Comparison of ENCODE assay signal across 1 cellular context in genomic region chr15:74906450-74907276, GRCh38.
TF ChIP-seq lines count a peak whose summit lies in the region.

A gene with protein sequence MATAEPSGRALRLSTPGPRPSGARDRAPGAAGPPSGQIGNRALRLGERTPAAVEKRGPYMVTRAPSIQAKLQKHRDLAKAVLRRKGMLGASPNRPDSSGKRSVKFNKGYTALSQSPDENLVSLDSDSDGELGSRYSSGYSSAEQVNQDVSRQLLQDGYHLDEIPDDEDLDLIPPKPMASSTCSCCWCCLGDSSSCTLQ (minus strand): TSS chr15:74906851. CDS start chr15:74906800, 51 bp downstream.

TF ChIP-seq in K562, 482 proteins besides CTCF, POLR2A, EP300 and RAD21 (continued from another document and continues in another):
- TF ChIP-seq, protein P1, sequence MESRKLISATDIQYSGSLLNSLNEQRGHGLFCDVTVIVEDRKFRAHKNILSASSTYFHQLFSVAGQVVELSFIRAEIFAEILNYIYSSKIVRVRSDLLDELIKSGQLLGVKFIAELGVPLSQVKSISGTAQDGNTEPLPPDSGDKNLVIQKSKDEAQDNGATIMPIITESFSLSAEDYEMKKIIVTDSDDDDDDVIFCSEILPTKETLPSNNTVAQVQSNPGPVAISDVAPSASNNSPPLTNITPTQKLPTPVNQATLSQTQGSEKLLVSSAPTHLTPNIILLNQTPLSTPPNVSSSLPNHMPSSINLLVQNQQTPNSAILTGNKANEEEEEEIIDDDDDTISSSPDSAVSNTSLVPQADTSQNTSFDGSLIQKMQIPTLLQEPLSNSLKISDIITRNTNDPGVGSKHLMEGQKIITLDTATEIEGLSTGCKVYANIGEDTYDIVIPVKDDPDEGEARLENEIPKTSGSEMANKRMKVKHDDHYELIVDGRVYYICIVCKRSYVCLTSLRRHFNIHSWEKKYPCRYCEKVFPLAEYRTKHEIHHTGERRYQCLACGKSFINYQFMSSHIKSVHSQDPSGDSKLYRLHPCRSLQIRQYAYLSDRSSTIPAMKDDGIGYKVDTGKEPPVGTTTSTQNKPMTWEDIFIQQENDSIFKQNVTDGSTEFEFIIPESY (CRISPR knock-in tag; IDR thresholded peaks at IDR 0.05): no peak
- no peak for TF ChIP-seq ZFPM2 (CRISPR knock-in tag; IDR thresholded peaks at IDR 0.05)
- TF ChIP-seq HNRNPUL1 (IDR thresholded peaks at IDR 0.05; ENCODE audit: low read length): no peak
- no peak; the same call in 1 of the 2 replicates for TF ChIP-seq LCOR (CRISPR knock-in tag; IDR thresholded peaks at IDR 0.05)
- TF ChIP-seq TCF15 (CRISPR knock-in tag; IDR thresholded peaks at IDR 0.05): no peak
- no peak for TF ChIP-seq MCM5 (IDR thresholded peaks at IDR 0.05; ENCODE audit: low read depth)
- TF ChIP-seq, protein P2, sequence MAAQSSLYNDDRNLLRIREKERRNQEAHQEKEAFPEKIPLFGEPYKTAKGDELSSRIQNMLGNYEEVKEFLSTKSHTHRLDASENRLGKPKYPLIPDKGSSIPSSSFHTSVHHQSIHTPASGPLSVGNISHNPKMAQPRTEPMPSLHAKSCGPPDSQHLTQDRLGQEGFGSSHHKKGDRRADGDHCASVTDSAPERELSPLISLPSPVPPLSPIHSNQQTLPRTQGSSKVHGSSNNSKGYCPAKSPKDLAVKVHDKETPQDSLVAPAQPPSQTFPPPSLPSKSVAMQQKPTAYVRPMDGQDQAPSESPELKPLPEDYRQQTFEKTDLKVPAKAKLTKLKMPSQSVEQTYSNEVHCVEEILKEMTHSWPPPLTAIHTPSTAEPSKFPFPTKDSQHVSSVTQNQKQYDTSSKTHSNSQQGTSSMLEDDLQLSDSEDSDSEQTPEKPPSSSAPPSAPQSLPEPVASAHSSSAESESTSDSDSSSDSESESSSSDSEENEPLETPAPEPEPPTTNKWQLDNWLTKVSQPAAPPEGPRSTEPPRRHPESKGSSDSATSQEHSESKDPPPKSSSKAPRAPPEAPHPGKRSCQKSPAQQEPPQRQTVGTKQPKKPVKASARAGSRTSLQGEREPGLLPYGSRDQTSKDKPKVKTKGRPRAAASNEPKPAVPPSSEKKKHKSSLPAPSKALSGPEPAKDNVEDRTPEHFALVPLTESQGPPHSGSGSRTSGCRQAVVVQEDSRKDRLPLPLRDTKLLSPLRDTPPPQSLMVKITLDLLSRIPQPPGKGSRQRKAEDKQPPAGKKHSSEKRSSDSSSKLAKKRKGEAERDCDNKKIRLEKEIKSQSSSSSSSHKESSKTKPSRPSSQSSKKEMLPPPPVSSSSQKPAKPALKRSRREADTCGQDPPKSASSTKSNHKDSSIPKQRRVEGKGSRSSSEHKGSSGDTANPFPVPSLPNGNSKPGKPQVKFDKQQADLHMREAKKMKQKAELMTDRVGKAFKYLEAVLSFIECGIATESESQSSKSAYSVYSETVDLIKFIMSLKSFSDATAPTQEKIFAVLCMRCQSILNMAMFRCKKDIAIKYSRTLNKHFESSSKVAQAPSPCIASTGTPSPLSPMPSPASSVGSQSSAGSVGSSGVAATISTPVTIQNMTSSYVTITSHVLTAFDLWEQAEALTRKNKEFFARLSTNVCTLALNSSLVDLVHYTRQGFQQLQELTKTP (IDR thresholded peaks at IDR 0.05; ENCODE audit: low read depth in 1 of 2, partially characterized antibody in 2 of 2): no peak
- no peak for TF ChIP-seq DIDO1 (tag; IDR thresholded peaks at IDR 0.05; ENCODE audit: low read depth)
- TF ChIP-seq SRF (CRISPR knock-in tag; IDR thresholded peaks at IDR 0.05): 0 out of 4 replicates have a peak, but pooled peaks of 1 of the 2 experiments have one; percentile 28
- TF ChIP-seq CBX8 (IDR thresholded peaks at IDR 0.05; ENCODE audit: borderline replicate concordance, extremely low read depth, low read depth, low read length, poor library complexity, severe bottlenecking): no peak
- no peak for TF ChIP-seq PREB (CRISPR knock-in tag; IDR thresholded peaks at IDR 0.05)
- TF ChIP-seq MAX (CRISPR knock-in tag; IDR thresholded peaks at IDR 0.05): peak; percentile 29; the same call in 1 of the 2 replicates
- TF ChIP-seq ZNF347 (CRISPR knock-in tag; IDR thresholded peaks at IDR 0.05; ENCODE audit: low read depth): no peak
- TF ChIP-seq TFAP4 (CRISPR knock-in tag; IDR thresholded peaks at IDR 0.05; ENCODE audit: borderline replicate concordance): peak; percentile 35; the same call in 1 of the 2 replicates
- no peak for TF ChIP-seq SMARCB1 (IDR thresholded peaks at IDR 0.05; ENCODE audit: insufficient read length, low read depth)
- no peak for TF ChIP-seq SMARCC2 (IDR thresholded peaks at IDR 0.05; ENCODE audit: low read depth)
- no peak for TF ChIP-seq GATA2 (CRISPR knock-in tag; IDR thresholded peaks at IDR 0.05)
- no peak for TF ChIP-seq HDAC3 (IDR thresholded peaks at IDR 0.05; ENCODE audit: borderline replicate concordance, partially characterized antibody)
- no peak for TF ChIP-seq RBBP5 (IDR thresholded peaks at IDR 0.05; ENCODE audit: borderline replicate concordance, insufficient read depth, low read length, poor library complexity, severe bottlenecking)
- no peak for TF ChIP-seq ZNF408 (CRISPR knock-in tag; IDR thresholded peaks at IDR 0.05; ENCODE audit: low read depth)
- no peak for TF ChIP-seq KDM4B (IDR thresholded peaks at IDR 0.05; ENCODE audit: borderline replicate concordance in 2 of 2, low read depth in 1 of 2)
- TF ChIP-seq RAD51 (IDR thresholded peaks at IDR 0.05; ENCODE audit: borderline replicate concordance, low read depth): no peak
- TF ChIP-seq ELK3 (CRISPR knock-in tag; IDR thresholded peaks at IDR 0.05): no peak
- no peak for TF ChIP-seq ZNF165 (CRISPR knock-in tag; IDR thresholded peaks at IDR 0.05; ENCODE audit: borderline replicate concordance)
- TF ChIP-seq FOXK1 (CRISPR knock-in tag; IDR thresholded peaks at IDR 0.05; ENCODE audit: borderline replicate concordance): no peak
- no peak for TF ChIP-seq CBX3 (IDR thresholded peaks at IDR 0.05; ENCODE audit: borderline replicate concordance in 1 of 2, low read length in 2 of 2)
- TF ChIP-seq PHF21A (IDR thresholded peaks at IDR 0.05; ENCODE audit: borderline replicate concordance, low read depth): no peak
- no peak for TF ChIP-seq SP2 (IDR thresholded peaks at IDR 0.05; ENCODE audit: extremely low read depth, low read depth, low read length, poor library complexity, severe bottlenecking)
- TF ChIP-seq ZNF239 (CRISPR knock-in tag; IDR thresholded peaks at IDR 0.05): no peak
- no peak for TF ChIP-seq MAFK (IDR thresholded peaks at IDR 0.05; ENCODE audit: low read length)
- no peak for TF ChIP-seq NFATC3 (IDR thresholded peaks at IDR 0.05)
- 0 out of 2 replicates have a peak, but pooled peaks have one; percentile 31 for TF ChIP-seq SOX6 (IDR thresholded peaks at IDR 0.05)
- TF ChIP-seq CSDE1 (IDR thresholded peaks at IDR 0.05): no peak
- TF ChIP-seq TAF9B (IDR thresholded peaks at IDR 0.05; ENCODE audit: partially characterized antibody): no peak
- TF ChIP-seq JUNB (CRISPR knock-in tag; conservative IDR thresholded peaks at IDR 0.05): no peak
- no peak for TF ChIP-seq PYGO2 (tag; IDR thresholded peaks at IDR 0.05)
- no peak for TF ChIP-seq YBX1 (IDR thresholded peaks at IDR 0.05)
- no peak for TF ChIP-seq ZNF318 (IDR thresholded peaks at IDR 0.05; ENCODE audit: borderline replicate concordance in 1 of 2, low read depth in 1 of 2)
- TF ChIP-seq ARNT (IDR thresholded peaks at IDR 0.05): no peak
- TF ChIP-seq, protein P3, sequence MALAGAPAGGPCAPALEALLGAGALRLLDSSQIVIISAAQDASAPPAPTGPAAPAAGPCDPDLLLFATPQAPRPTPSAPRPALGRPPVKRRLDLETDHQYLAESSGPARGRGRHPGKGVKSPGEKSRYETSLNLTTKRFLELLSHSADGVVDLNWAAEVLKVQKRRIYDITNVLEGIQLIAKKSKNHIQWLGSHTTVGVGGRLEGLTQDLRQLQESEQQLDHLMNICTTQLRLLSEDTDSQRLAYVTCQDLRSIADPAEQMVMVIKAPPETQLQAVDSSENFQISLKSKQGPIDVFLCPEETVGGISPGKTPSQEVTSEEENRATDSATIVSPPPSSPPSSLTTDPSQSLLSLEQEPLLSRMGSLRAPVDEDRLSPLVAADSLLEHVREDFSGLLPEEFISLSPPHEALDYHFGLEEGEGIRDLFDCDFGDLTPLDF (CRISPR knock-in tag; IDR thresholded peaks at IDR 0.05): peak; percentile 88
- TF ChIP-seq ZNF717 (CRISPR knock-in tag; IDR thresholded peaks at IDR 0.05): no peak
- TF ChIP-seq RFX1 (IDR thresholded peaks at IDR 0.05): no peak
- TF ChIP-seq KHSRP (IDR thresholded peaks at IDR 0.05): no peak
- TF ChIP-seq ZNF143 (CRISPR knock-in tag; IDR thresholded peaks at IDR 0.05): no peak; the same call in 1 of the 2 replicates
- no peak for TF ChIP-seq MAFG (tag; conservative IDR thresholded peaks at IDR 0.05)
